ENCODE assay signal across 24 cellular contexts in the genomic region with DNA sequence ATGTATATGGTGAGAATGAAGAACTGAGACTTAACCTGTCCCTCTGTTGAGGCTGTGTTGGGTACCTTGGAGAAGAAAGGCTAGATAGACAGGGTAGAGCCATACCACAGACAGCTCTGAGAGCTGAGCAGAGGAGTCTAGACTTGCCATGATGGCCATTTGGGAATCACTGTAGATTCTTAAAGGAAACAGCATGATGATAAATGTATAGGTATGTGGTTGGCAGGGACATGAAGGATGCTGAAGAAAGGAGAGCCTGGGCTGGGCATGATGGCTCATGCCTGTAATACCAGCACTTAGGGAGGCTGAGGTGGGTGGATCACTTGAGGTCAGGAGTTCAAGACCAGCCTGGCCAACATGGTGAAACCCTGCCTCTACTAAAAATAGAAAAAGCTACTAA.
"Had no signal": no experiment of that assay in that cellular context is flagged by ENCODE, and none has a peak within 500 bp of the region (broad histone marks: within the 10 kb centered on the region; RNA-seq: fewer than 3 reads in every experiment).

No MANE protein-coding gene starts in this region.

- H3K36me3 ChIP-seq: cardiac muscle cell, SJSA1 had no signal

- ATAC-seq: activated CD4-positive, CD25-positive, alpha-beta regulatory T cell treated with anti-CD3 and anti-CD28 coated beads, Interleukin-2, amount 50 U/mL, for 24 hours; activated CD8-positive, alpha-beta T cell treated with anti-CD3 and anti-CD28 coated beads for 36 hours; activated naive CD4-positive, alpha-beta T cell treated with anti-CD3 and anti-CD28 coated beads, Interleukin-2, amount 50 U/mL, for 72 hours; activated naive CD8-positive, alpha-beta T cell treated with anti-CD3 and anti-CD28 coated beads, Interleukin-2, amount 50 U/mL, for 24 hours; body of pancreas; SK-N-SH treated with all-trans-retinoic acid at 6 μM for 48 hours had no signal

- DNase-seq: activated CD4-positive, alpha-beta T cell treated with anti-CD3 and anti-CD28 coated beads for 4 hours; activated CD8-positive, alpha-beta memory T cell treated with anti-CD3 and anti-CD28 coated beads, Interleukin-2, amount 50 U/mL, for 4 hours; activated CD8-positive, alpha-beta T cell treated with anti-CD3 and anti-CD28 coated beads for 36 hours; activated effector memory CD4-positive, alpha-beta T cell treated with anti-CD3 and anti-CD28 coated beads, Interleukin-2, amount 50 U/mL, for 16 hours; activated naive CD4-positive, alpha-beta T cell treated with Interleukin-2 at 50 U/mL for 16 hours; activated naive CD8-positive, alpha-beta T cell treated with anti-CD3 and anti-CD28 coated beads, Interleukin-2, amount 50 U/mL, for 24 hours; amniotic stem cell; body of pancreas; NCI-H1105 treated with DMSO at 0.1 percent for 48 hours; NCI-H1436 treated with DMSO at 0.1 percent for 48 hours; NCI-H187; NCI-H2081; NCI-H446; NCI-H524; RPMI8226; SHP77; SW 1271 had no signal

- H3K9me3 Mint-ChIP-seq: activated CD8-positive, alpha-beta T cell treated with anti-CD3 and anti-CD28 coated beads for 36 hours; activated naive CD4-positive, alpha-beta T cell treated with anti-CD3 and anti-CD28 coated beads, Interleukin-2, amount 50 U/mL, for 72 hours; activated naive CD8-positive, alpha-beta T cell treated with anti-CD3 and anti-CD28 coated beads, Interleukin-2, amount 50 U/mL, for 24 hours; activated T-helper 1 cell treated with anti-CD3 and anti-CD28 coated beads, Interleukin-12 subunit alpha, Interleukin-12 subunit beta, Interleukin-2, Interleukin-4 antibody, amounts not matched to agents 30 ng/mL and 10 ng/mL and 1 ng/mL, durations not matched to agents 14 hours and 24 hours and 36 hours had no signal

- H3K27ac Mint-ChIP-seq: activated CD8-positive, alpha-beta T cell treated with anti-CD3 and anti-CD28 coated beads for 36 hours; activated naive CD4-positive, alpha-beta T cell treated with anti-CD3 and anti-CD28 coated beads, Interleukin-2, amount 50 U/mL, for 72 hours; activated naive CD8-positive, alpha-beta T cell treated with anti-CD3 and anti-CD28 coated beads, Interleukin-2, amount 50 U/mL, for 24 hours had no signal

- H3K9me3 ChIP-seq: ascending aorta, body of pancreas, SJSA1 had no signal

- H3K4me3 Mint-ChIP-seq: activated CD8-positive, alpha-beta T cell treated with anti-CD3 and anti-CD28 coated beads for 36 hours; activated naive CD8-positive, alpha-beta T cell treated with anti-CD3 and anti-CD28 coated beads, Interleukin-2, amount 50 U/mL, for 24 hours; activated T-helper 1 cell treated with anti-CD3 and anti-CD28 coated beads, Interleukin-12 subunit alpha, Interleukin-12 subunit beta, Interleukin-2, Interleukin-4 antibody, amounts not matched to agents 30 ng/mL and 10 ng/mL and 1 ng/mL, durations not matched to agents 14 hours and 24 hours and 36 hours had no signal

- H3K27ac ChIP-seq: ascending aorta, body of pancreas, cardiac muscle cell had no signal

- H3K27me3 ChIP-seq: ascending aorta, body of pancreas, cardiac muscle cell, SJSA1 had no signal

- H3K4me1 ChIP-seq: ascending aorta had no signal

- H3K36me3 Mint-ChIP-seq: activated naive CD4-positive, alpha-beta T cell treated with anti-CD3 and anti-CD28 coated beads, Interleukin-2, amount 50 U/mL, for 72 hours had no signal

- H3K4me1 Mint-ChIP-seq: activated naive CD8-positive, alpha-beta T cell treated with anti-CD3 and anti-CD28 coated beads, Interleukin-2, amount 50 U/mL, for 24 hours had no signal

- H3K4me3 ChIP-seq: ascending aorta, body of pancreas, cardiac muscle cell, SJSA1 had no signal

- H3K27me3 Mint-ChIP-seq: activated CD8-positive, alpha-beta T cell treated with anti-CD3 and anti-CD28 coated beads for 36 hours; activated naive CD8-positive, alpha-beta T cell treated with anti-CD3 and anti-CD28 coated beads, Interleukin-2, amount 50 U/mL, for 24 hours had no signal
